34 cellular contexts compared by ENCODE assay signal in the genomic region with DNA sequence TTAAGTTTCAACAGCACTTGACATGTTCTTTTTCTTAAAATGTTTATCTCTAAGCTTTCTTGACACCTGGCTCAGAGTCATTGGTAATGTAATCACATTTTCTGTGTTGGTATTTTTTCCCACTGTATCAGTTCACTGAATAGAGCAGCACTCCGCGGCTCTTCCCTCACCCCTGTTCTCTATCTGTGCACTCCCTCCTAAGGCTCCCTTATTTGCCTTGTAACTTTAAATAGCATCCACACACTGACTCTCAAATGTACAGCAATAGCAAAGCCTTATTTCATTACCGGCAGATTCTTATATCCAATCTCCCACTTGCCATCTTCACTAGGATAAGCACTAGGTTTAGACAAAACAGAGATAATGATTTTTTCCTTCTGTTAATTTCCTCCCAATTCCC.
"Had no signal": no experiment of that assay in that cellular context is flagged by ENCODE, and none has a peak within 500 bp of the region (broad histone marks: within the 10 kb centered on the region; RNA-seq: fewer than 3 reads in every experiment).

No MANE protein-coding gene starts in this region.

- H3K4me1 ChIP-seq: ascending aorta, breast epithelium, esophagus muscularis mucosa, foreskin keratinocyte had no signal

- H3K27me3 ChIP-seq: ascending aorta, breast epithelium, esophagus muscularis mucosa, foreskin keratinocyte, gastrocnemius medialis had no signal

- H3K27ac ChIP-seq: ascending aorta, breast epithelium, coronary artery, dorsolateral prefrontal cortex, esophagus muscularis mucosa, foreskin keratinocyte, gastrocnemius medialis had no signal

- H3K36me3 ChIP-seq: ascending aorta, breast epithelium, esophagus muscularis mucosa, gastrocnemius medialis had no signal

- H3K4me1 Mint-ChIP-seq: activated CD4-positive, alpha-beta T cell treated with anti-CD3 and anti-CD28 coated beads for 36 hours; activated CD4-positive, alpha-beta T cell treated with anti-CD3 and anti-CD28 coated beads, Interleukin-2, amount 10 ng/mL, durations not matched to agents 24 days and 14 days; activated CD8-positive, alpha-beta memory T cell treated with anti-CD3 and anti-CD28 coated beads, Interleukin-2, amount 10 ng/mL, durations not matched to agents 7 days and 5 days; activated naive CD4-positive, alpha-beta T cell treated with anti-CD3 and anti-CD28 coated beads, Interleukin-2, amount 10 ng/mL, durations not matched to agents 7 days and 5 days; activated naive CD8-positive, alpha-beta T cell treated with anti-CD3 and anti-CD28 coated beads, Interleukin-2, amount 10 ng/mL, durations not matched to agents 7 days and 5 days; central memory CD8-positive, alpha-beta T cell; endodermal cell; T-helper 17 cell had no signal

- H3K9me3 ChIP-seq: ascending aorta, breast epithelium, esophagus muscularis mucosa, gastrocnemius medialis had no signal

- ATAC-seq: activated CD4-positive, alpha-beta T cell treated with anti-CD3 and anti-CD28 coated beads for 36 hours; activated CD8-positive, alpha-beta memory T cell treated with anti-CD3 and anti-CD28 coated beads, Interleukin-2, amount 10 ng/mL, durations not matched to agents 7 days and 5 days; activated CD8-positive, alpha-beta T cell treated with anti-CD3 and anti-CD28 coated beads, Interleukin-2, amount 10 ng/mL, durations not matched to agents 7 days and 5 days; activated naive CD4-positive, alpha-beta T cell treated with anti-CD3 and anti-CD28 coated beads, Interleukin-2, amount 50 U/mL, for 72 hours; foreskin keratinocyte; gastrocnemius medialis; T-helper 17 cell had no signal

- H3K4me3 Mint-ChIP-seq: activated CD4-positive, alpha-beta memory T cell treated with anti-CD3 and anti-CD28 coated beads for 36 hours; activated CD4-positive, alpha-beta T cell treated with anti-CD3 and anti-CD28 coated beads for 36 hours; activated CD4-positive, alpha-beta T cell treated with anti-CD3 and anti-CD28 coated beads, Interleukin-2, amount 10 ng/mL, durations not matched to agents 24 days and 14 days; activated CD8-positive, alpha-beta memory T cell treated with anti-CD3 and anti-CD28 coated beads, Interleukin-2, amount 10 ng/mL, durations not matched to agents 7 days and 5 days; activated CD8-positive, alpha-beta T cell treated with anti-CD3 and anti-CD28 coated beads, Interleukin-2, amount 10 ng/mL, durations not matched to agents 7 days and 5 days; activated naive CD4-positive, alpha-beta T cell treated with anti-CD3 and anti-CD28 coated beads, Interleukin-2, amount 10 ng/mL, durations not matched to agents 7 days and 5 days; activated naive CD8-positive, alpha-beta T cell treated with anti-CD3 and anti-CD28 coated beads, Interleukin-2, amount 10 ng/mL, durations not matched to agents 7 days and 5 days; activated T-helper 1 cell treated with anti-CD3 and anti-CD28 coated beads, Interleukin-12 subunit alpha, Interleukin-12 subunit beta, Interleukin-2, Interleukin-4 antibody, amounts not matched to agents 30 ng/mL and 10 ng/mL and 1 ng/mL, durations not matched to agents 14 hours and 24 hours and 36 hours; brain; central memory CD8-positive, alpha-beta T cell; dendritic cell treated with granulocyte-macrophage colony-stimulating factor and Interleukin-4, amounts not matched to agents 40 ng/mL and 50 ng/mL, for 4 days; endodermal cell; T-helper 17 cell; T-helper 2 cell treated with Interferon-gamma antibody and Interleukin-4, amounts not matched to agents 5 μg/mL and 100 μg/mL, for 36 hours had no signal

- H3K9me3 Mint-ChIP-seq: activated CD4-positive, alpha-beta memory T cell treated with anti-CD3 and anti-CD28 coated beads for 36 hours; activated CD4-positive, alpha-beta T cell treated with anti-CD3 and anti-CD28 coated beads, Interleukin-2, amount 10 ng/mL, durations not matched to agents 24 days and 14 days; activated naive CD4-positive, alpha-beta T cell treated with anti-CD3 and anti-CD28 coated beads, Interleukin-2, amount 10 ng/mL, durations not matched to agents 7 days and 5 days; activated naive CD4-positive, alpha-beta T cell treated with anti-CD3 and anti-CD28 coated beads, Interleukin-2, amount 50 U/mL, for 72 hours; activated naive CD8-positive, alpha-beta T cell treated with anti-CD3 and anti-CD28 coated beads, Interleukin-2, amount 10 ng/mL, durations not matched to agents 7 days and 5 days; activated T-helper 1 cell treated with anti-CD3 and anti-CD28 coated beads, Interleukin-12 subunit alpha, Interleukin-12 subunit beta, Interleukin-2, Interleukin-4 antibody, amounts not matched to agents 30 ng/mL and 10 ng/mL and 1 ng/mL, durations not matched to agents 14 hours and 24 hours and 36 hours; activated T-helper 2 cell treated with anti-CD3 and anti-CD28 coated beads, Interferon-gamma antibody, Interleukin-2, Interleukin-4, amounts not matched to agents 10 μg/mL and 5 μg/mL and 100 μg/mL, durations not matched to agents 14 hours and 24 hours and 36 hours; brain; central memory CD8-positive, alpha-beta T cell; dendritic cell treated with granulocyte-macrophage colony-stimulating factor and Interleukin-4, amounts not matched to agents 40 ng/mL and 50 ng/mL, for 4 days; endodermal cell; T-helper 2 cell treated with Interferon-gamma antibody and Interleukin-4, amounts not matched to agents 5 μg/mL and 100 μg/mL, for 36 hours had no signal

- H3K27ac Mint-ChIP-seq: activated CD4-positive, alpha-beta memory T cell treated with anti-CD3 and anti-CD28 coated beads for 36 hours; activated CD4-positive, alpha-beta T cell treated with anti-CD3 and anti-CD28 coated beads for 36 hours; activated CD4-positive, alpha-beta T cell treated with anti-CD3 and anti-CD28 coated beads, Interleukin-2, amount 10 ng/mL, durations not matched to agents 24 days and 14 days; activated CD8-positive, alpha-beta memory T cell treated with anti-CD3 and anti-CD28 coated beads, Interleukin-2, amount 10 ng/mL, durations not matched to agents 7 days and 5 days; activated CD8-positive, alpha-beta T cell treated with anti-CD3 and anti-CD28 coated beads, Interleukin-2, amount 10 ng/mL, durations not matched to agents 7 days and 5 days; activated naive CD4-positive, alpha-beta T cell treated with anti-CD3 and anti-CD28 coated beads, Interleukin-2, amount 10 ng/mL, durations not matched to agents 7 days and 5 days; activated naive CD4-positive, alpha-beta T cell treated with anti-CD3 and anti-CD28 coated beads, Interleukin-2, amount 50 U/mL, for 72 hours; activated naive CD8-positive, alpha-beta T cell treated with anti-CD3 and anti-CD28 coated beads, Interleukin-2, amount 10 ng/mL, durations not matched to agents 7 days and 5 days; activated T-helper 1 cell treated with anti-CD3 and anti-CD28 coated beads, Interleukin-12 subunit alpha, Interleukin-12 subunit beta, Interleukin-2, Interleukin-4 antibody, amounts not matched to agents 30 ng/mL and 10 ng/mL and 1 ng/mL, durations not matched to agents 14 hours and 24 hours and 36 hours; activated T-helper 2 cell treated with anti-CD3 and anti-CD28 coated beads, Interferon-gamma antibody, Interleukin-2, Interleukin-4, amounts not matched to agents 10 μg/mL and 5 μg/mL and 100 μg/mL, durations not matched to agents 14 hours and 24 hours and 36 hours; brain; dendritic cell treated with granulocyte-macrophage colony-stimulating factor and Interleukin-4, amounts not matched to agents 40 ng/mL and 50 ng/mL, for 4 days; endodermal cell; T-helper 17 cell; T-helper 2 cell treated with Interferon-gamma antibody and Interleukin-4, amounts not matched to agents 5 μg/mL and 100 μg/mL, for 36 hours had no signal

- H3K36me3 Mint-ChIP-seq: activated CD4-positive, alpha-beta memory T cell treated with anti-CD3 and anti-CD28 coated beads for 36 hours; activated CD8-positive, alpha-beta memory T cell treated with anti-CD3 and anti-CD28 coated beads, Interleukin-2, amount 10 ng/mL, durations not matched to agents 7 days and 5 days; activated naive CD4-positive, alpha-beta T cell treated with anti-CD3 and anti-CD28 coated beads, Interleukin-2, amount 10 ng/mL, durations not matched to agents 7 days and 5 days; activated naive CD4-positive, alpha-beta T cell treated with anti-CD3 and anti-CD28 coated beads, Interleukin-2, amount 50 U/mL, for 72 hours; activated naive CD8-positive, alpha-beta T cell treated with anti-CD3 and anti-CD28 coated beads, Interleukin-2, amount 10 ng/mL, durations not matched to agents 7 days and 5 days; brain had no signal

- H3K27me3 Mint-ChIP-seq: activated CD4-positive, alpha-beta memory T cell treated with anti-CD3 and anti-CD28 coated beads for 36 hours; activated CD4-positive, alpha-beta T cell treated with anti-CD3 and anti-CD28 coated beads for 36 hours; activated CD4-positive, alpha-beta T cell treated with anti-CD3 and anti-CD28 coated beads, Interleukin-2, amount 10 ng/mL, durations not matched to agents 24 days and 14 days; activated CD8-positive, alpha-beta memory T cell treated with anti-CD3 and anti-CD28 coated beads, Interleukin-2, amount 10 ng/mL, durations not matched to agents 7 days and 5 days; activated naive CD4-positive, alpha-beta T cell treated with anti-CD3 and anti-CD28 coated beads, Interleukin-2, amount 10 ng/mL, durations not matched to agents 7 days and 5 days; activated naive CD8-positive, alpha-beta T cell treated with anti-CD3 and anti-CD28 coated beads, Interleukin-2, amount 10 ng/mL, durations not matched to agents 7 days and 5 days; brain; central memory CD8-positive, alpha-beta T cell; dendritic cell treated with granulocyte-macrophage colony-stimulating factor and Interleukin-4, amounts not matched to agents 40 ng/mL and 50 ng/mL, for 4 days; T-helper 17 cell had no signal

- DNase-seq: activated CD4-positive, alpha-beta memory T cell treated with anti-CD3 and anti-CD28 coated beads for 36 hours; activated CD4-positive, alpha-beta T cell treated with anti-CD3 and anti-CD28 coated beads for 36 hours; activated CD4-positive, alpha-beta T cell treated with anti-CD3 and anti-CD28 coated beads, Interleukin-2, amount 10 ng/mL, durations not matched to agents 24 days and 14 days; activated CD4-positive, CD25-positive, alpha-beta regulatory T cell; activated CD4-positive, CD25-positive, alpha-beta regulatory T cell treated with anti-CD3 and anti-CD28 coated beads, Interleukin-2, amount 50 U/mL, for 72 hours; activated CD8-positive, alpha-beta memory T cell treated with anti-CD3 and anti-CD28 coated beads, Interleukin-2, amount 10 ng/mL, durations not matched to agents 7 days and 5 days; activated CD8-positive, alpha-beta memory T cell treated with anti-CD3 and anti-CD28 coated beads, Interleukin-2, amount 50 U/mL, for 4 hours; activated CD8-positive, alpha-beta T cell treated with anti-CD3 and anti-CD28 coated beads, Interleukin-2, amount 10 ng/mL, durations not matched to agents 7 days and 5 days; activated effector memory CD4-positive, alpha-beta T cell treated with anti-CD3 and anti-CD28 coated beads, Interleukin-2, amount 50 U/mL, for 16 hours; activated naive CD4-positive, alpha-beta T cell; activated naive CD4-positive, alpha-beta T cell treated with anti-CD3 and anti-CD28 coated beads, Interleukin-2, amount 10 ng/mL, durations not matched to agents 7 days and 5 days; activated naive CD8-positive, alpha-beta T cell treated with anti-CD3 and anti-CD28 coated beads, Interleukin-2, amount 10 ng/mL, durations not matched to agents 7 days and 5 days; activated T-cell treated with anti-CD3 and anti-CD28 coated beads, Interleukin-2, amount 50 U/mL, for 1 hour; activated T-cell treated with anti-CD3 and anti-CD28 coated beads, Interleukin-2, amount 50 U/mL, for 48 hours; dorsolateral prefrontal cortex; effector memory CD4-positive, alpha-beta T cell; endodermal cell; erythroblast; foreskin keratinocyte; gastrocnemius medialis; T-helper 1 cell; T-helper 17 cell; T1000 had no signal

- H3K4me3 ChIP-seq: ascending aorta, breast epithelium, coronary artery, dorsolateral prefrontal cortex, esophagus muscularis mucosa, gastrocnemius medialis had no signal
